In genomic region chr2:60533114-60534033, GRCh38 we compare ENCODE assay signal across 13 cellular contexts. TPM values are rescaled to one million over a fixed set of nuclear protein-coding genes. Genes with fewer than 3 reads are reported as not detected.
DNase-seq lines count a peak whose midpoint lies in the region; ATAC-seq and TF ChIP-seq lines count a peak whose summit lies in the region.
"Had no signal": no experiment of that assay in that cellular context is flagged by ENCODE, and none has a peak within 500 bp of the region (broad histone marks: within the 10 kb centered on the region; RNA-seq: fewer than 3 reads in every experiment).

No MANE protein-coding gene starts in this region.

- WGBS in right cardiac atrium = 57% methylated on average over 13 of the region's 13 CpGs

- no peaks in the 10 kb centered on the region for H3K36me3 Mint-ChIP-seq in glutamatergic neuron (ENCODE audit: unreplicated experiment)
- H3K36me3 Mint-ChIP-seq: activated naive CD4-positive, alpha-beta T cell treated with anti-CD3 and anti-CD28 coated beads, Interleukin-2, amount 50 U/mL, for 72 hours had no signal

- H3K9me3 ChIP-seq in left ventricle myocardium inferior (replicated peaks) (no peaks in the 10 kb centered on the region), right cardiac atrium (ENCODE audit: control insufficient read depth, low read length) (no peaks in the 10 kb centered on the region), SU-DHL-6 (ENCODE audit: insufficient read depth, low read length) (no peaks in the 10 kb centered on the region)
- H3K9me3 ChIP-seq: esophagus muscularis mucosa had no signal

- H4K20me1 ChIP-seq in SU-DHL-6 (ENCODE audit: low read depth, low read length) = peaks cover 34% of the 10 kb centered on the region

- TF ChIP-seq CTCF in left ventricle myocardium inferior (IDR thresholded peaks at IDR 0.05; ENCODE audit: borderline replicate concordance) (no peak), SU-DHL-6 (IDR thresholded peaks at IDR 0.05; ENCODE audit: insufficient read depth, low read length, poor library complexity, severe bottlenecking) (no peak), glutamatergic neuron (IDR thresholded peaks at IDR 0.05; ENCODE audit: partially characterized antibody, unreplicated experiment) (no peak)

- H3K4me1 ChIP-seq in left ventricle myocardium inferior = peaks cover 86% of the 10 kb centered on the region
- H3K4me1 ChIP-seq in right cardiac atrium (ENCODE audit: control insufficient read depth, insufficient read depth, low read length) = no peaks in the 10 kb centered on the region

- H3K4me1 Mint-ChIP-seq in glutamatergic neuron (ENCODE audit: low read depth, unreplicated experiment) = peaks cover 71% of the 10 kb centered on the region

- H3K27me3 ChIP-seq in left ventricle myocardium inferior (ENCODE audit: low read depth) (peaks cover 79% of the 10 kb centered on the region), right cardiac atrium (ENCODE audit: control insufficient read depth, insufficient read depth) (no peaks in the 10 kb centered on the region), SU-DHL-6 (ENCODE audit: low read length) (no peaks in the 10 kb centered on the region)

- DNase-seq in left ventricle myocardium inferior (no peak), right cardiac atrium (no peak), glutamatergic neuron (no peak), cerebellum (ENCODE audit: low spot score) (no peak)
- DNase-seq: AML-193, PC-9 had no signal

- peak overlapping the region; percentile 94 for H3K27ac Mint-ChIP-seq in glutamatergic neuron (ENCODE audit: unreplicated experiment)
- H3K27ac Mint-ChIP-seq: activated naive CD4-positive, alpha-beta T cell treated with anti-CD3 and anti-CD28 coated beads, Interleukin-2, amount 50 U/mL, for 72 hours had no signal

- H3K4me3 ChIP-seq in left ventricle myocardium inferior (peak overlapping the region; percentile 29), right cardiac atrium (ENCODE audit: low read length) (no peak overlapping the region), SU-DHL-6 (ENCODE audit: insufficient read depth, low read length, poor library complexity, severe bottlenecking) (peak overlapping the region; percentile 21)
- H3K4me3 ChIP-seq: esophagus muscularis mucosa, PC-9, skin epidermis had no signal

- peak overlapping the region; percentile 84 for H3K4me2 ChIP-seq in SU-DHL-6 (ENCODE audit: low read depth, low read length, poor library complexity, severe bottlenecking)
- H3K4me2 ChIP-seq: PC-9 had no signal

- ATAC-seq in right cardiac atrium (no peak), GM19035 (IDR thresholded peaks at IDR 0.05; ENCODE audit: unreplicated experiment) (no peak), HG03108 (IDR thresholded peaks at IDR 0.05; ENCODE audit: unreplicated experiment) (no peak), HG03045 (IDR thresholded peaks at IDR 0.05; ENCODE audit: unreplicated experiment) (no peak)
- ATAC-seq: activated naive CD4-positive, alpha-beta T cell treated with anti-CD3 and anti-CD28 coated beads, Interleukin-2, amount 50 U/mL, for 72 hours had no signal

- H3F3A ChIP-seq in SU-DHL-6 (ENCODE audit: insufficient read depth) = peaks cover 68% of the 10 kb centered on the region

- H3K9me2 ChIP-seq in SU-DHL-6 (replicated peaks; ENCODE audit: insufficient read depth, low read length) = no peaks in the 10 kb centered on the region

- intact Hi-C loops in left ventricle myocardium inferior (cut with micrococcal nuclease) (no loop called here), right cardiac atrium (cut with DNase I) (loop anchor here in 1 of 4 donors (10.0 kb wide), 1 partner anchor 99 kb away; no protein-coding TSS in a partner anchor)

- H3K9me3 Mint-ChIP-seq in glutamatergic neuron (ENCODE audit: unreplicated experiment) = peaks cover 5% of the 10 kb centered on the region
- H3K9me3 Mint-ChIP-seq: activated naive CD4-positive, alpha-beta T cell treated with anti-CD3 and anti-CD28 coated beads, Interleukin-2, amount 50 U/mL, for 72 hours had no signal

- H3K36me3 ChIP-seq in left ventricle myocardium inferior = no peaks in the 10 kb centered on the region
- H3K36me3 ChIP-seq in SU-DHL-6 (ENCODE audit: low read length) = peaks cover 15% of the 10 kb centered on the region; the same call in 1 of the 2 replicates
- H3K36me3 ChIP-seq: esophagus muscularis mucosa had no signal

- H3K27ac ChIP-seq in left ventricle myocardium inferior (replicated peaks) (peak overlapping the region; percentile 79), right cardiac atrium (ENCODE audit: low read length) (no peak overlapping the region), SU-DHL-6 (ENCODE audit: low read depth, low read length) (peak overlapping the region; percentile 66)
- H3K27ac ChIP-seq: PC-9 had no signal

- H3K79me2 ChIP-seq in SU-DHL-6 (ENCODE audit: insufficient read depth, low read length) = peaks cover 100% of the 10 kb centered on the region

- no peak overlapping the region for H2AFZ ChIP-seq in SU-DHL-6 (ENCODE audit: low read depth, low read length, severe bottlenecking)
- H2AFZ ChIP-seq: PC-9 had no signal

- peak overlapping the region; percentile 88 for H3K4me3 Mint-ChIP-seq in glutamatergic neuron (ENCODE audit: unreplicated experiment)

- peak overlapping the region; percentile 45 for H3K9ac ChIP-seq in SU-DHL-6 (ENCODE audit: low read length)

- peaks cover 6% of the 10 kb centered on the region for H3K27me3 Mint-ChIP-seq in glutamatergic neuron (ENCODE audit: unreplicated experiment)

RNA-seq across cellular contexts. Expression of gene BCL11A, which starts 20.1 kb away (rescaled TPM):
- 27.1 TPM for total RNA-seq in left ventricle myocardium inferior
- total RNA-seq in right cardiac atrium = 10 to 100 TPM in 1 of 4 donors, 1 to 10 TPM in 3; 8.3 to 11.2 (median 8.9) TPM
- 3.7 TPM for polyA plus RNA-seq in right cardiac atrium
- 29.1 TPM for total RNA-seq in glutamatergic neuron (ENCODE audit: unreplicated experiment)
- 128 TPM for total RNA-seq in cerebellum
- total RNA-seq: PC-9 had no signal
